In the genomic region with DNA sequence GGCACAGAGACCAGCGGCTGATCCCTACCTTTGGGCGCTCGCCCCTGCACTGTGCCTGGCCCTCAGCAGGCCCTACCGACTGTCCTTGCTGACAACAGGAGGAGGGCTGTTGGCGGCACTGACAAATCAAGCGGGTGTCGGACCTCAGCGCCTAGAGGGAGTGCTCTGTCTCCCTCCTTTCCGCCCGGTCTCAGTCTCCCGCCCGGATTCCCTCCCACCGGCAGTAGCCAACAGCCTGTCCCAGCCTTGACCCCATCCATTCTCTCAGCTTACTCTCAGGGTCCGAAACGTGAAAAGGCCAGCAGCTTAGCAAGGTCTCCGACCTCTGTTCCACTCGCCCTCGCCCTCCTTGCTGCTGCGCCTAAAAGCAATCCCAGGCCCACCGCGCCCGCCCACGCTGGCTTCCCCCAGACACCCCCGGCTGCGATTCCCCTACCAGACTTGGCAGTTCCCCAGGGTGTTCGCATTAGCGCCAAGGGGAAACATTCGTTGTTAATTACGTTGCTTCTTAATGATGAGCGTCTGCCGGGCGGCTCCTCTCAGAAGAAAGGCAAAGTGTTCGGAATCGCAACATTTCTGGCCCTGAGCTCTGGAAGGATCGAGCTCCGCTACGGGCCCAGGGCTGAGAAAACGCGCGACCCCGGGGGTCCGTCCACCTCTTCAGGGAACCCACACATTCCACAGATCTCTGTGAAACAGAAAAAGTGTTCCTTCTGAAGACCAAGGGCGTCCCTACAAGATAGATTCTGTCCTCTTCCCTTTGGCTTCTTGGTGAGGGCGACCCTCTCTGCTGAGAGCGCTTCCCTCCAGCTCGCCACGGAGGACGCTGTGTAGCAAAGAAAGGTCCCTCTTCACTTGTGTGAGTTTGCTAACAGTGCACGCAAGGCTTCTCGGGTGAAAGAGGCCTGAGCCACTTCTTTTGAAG, we compare ENCODE assay signal across 12 cellular contexts.
A peak's percentile ranks its signal among the peaks of the same experiment; 100 is the strongest.
DNase-seq lines count a peak whose midpoint lies in the region; ATAC-seq, FAIRE-seq and TF ChIP-seq lines count a peak whose summit lies in the region.
"Had no signal": no experiment of that assay in that cellular context is flagged by ENCODE, and none has a peak within 500 bp of the region (broad histone marks: within the 10 kb centered on the region; RNA-seq: fewer than 3 reads in every experiment).

No MANE protein-coding gene starts in this region.

- peak in 1 of 2 experiments; percentile 17; a peak in 1 of 4 replicates for TF ChIP-seq RAD21 in H1 (IDR thresholded peaks at IDR 0.05 in 1 of 2, conservative IDR thresholded peaks at IDR 0.05 in 1 of 2; ENCODE audit: low read depth in 2 of 2, low read length in 2 of 2)

- no peaks in the 10 kb centered on the region for H3K27me3 ChIP-seq in H9 (ENCODE audit: insufficient read depth, low read length)
- H3K27me3 ChIP-seq in H1 (replicated peaks in 1 of 4; ENCODE audit: control insufficient read depth in 3 of 4, extremely low read depth in 1 of 4, insufficient read depth in 3 of 4, low read length in 3 of 4): peaks cover 0 to 7% (median 2%) of the 10 kb centered on the region in 4 experiments; a peak in 5 of 7 replicates
- H3K27me3 ChIP-seq in spleen (replicated peaks in 1 of 7): peaks cover 0 to 22% (median 3%) of the 10 kb centered on the region in 7 donors
- H3K27me3 ChIP-seq: pancreas had no signal

- peak overlapping the region; percentile 63 to 76 for H3K4me3 Mint-ChIP-seq in H9
- no peak overlapping the region for H3K4me3 Mint-ChIP-seq in activated naive CD8-positive, alpha-beta T cell treated with anti-CD3 and anti-CD28 coated beads, Interleukin-2, amount 50 U/mL, for 24 hours

- H3K9me3 Mint-ChIP-seq in H9: peaks cover 7% of the 10 kb centered on the region in 2 experiments; a peak in 4 of 5 replicates
- peaks cover 3% of the 10 kb centered on the region for H3K9me3 Mint-ChIP-seq in activated naive CD8-positive, alpha-beta T cell treated with anti-CD3 and anti-CD28 coated beads, Interleukin-2, amount 50 U/mL, for 24 hours

- H3K18ac ChIP-seq in H9 (ENCODE audit: insufficient read length, low read depth, low read length) (peak overlapping the region; percentile 68), H1 (ENCODE audit: extremely low read depth, low read length) (peak overlapping the region; percentile 89)

- H3K4me1 Mint-ChIP-seq in H9: peaks cover 26 to 32% of the 10 kb centered on the region in 2 experiments
- no peaks in the 10 kb centered on the region for H3K4me1 Mint-ChIP-seq in activated naive CD8-positive, alpha-beta T cell treated with anti-CD3 and anti-CD28 coated beads, Interleukin-2, amount 50 U/mL, for 24 hours

- DNase-seq in H9: peak; percentile 77
- peak in 1 of 2 experiments; percentile 70 for DNase-seq in H1 (ENCODE audit: low read depth in 1 of 2, low spot score in 2 of 2)
- peak; percentile 81 for DNase-seq in kidney
- DNase-seq in spleen: peak; percentile 76
- no peak for DNase-seq in HTR-8/SVneo (ENCODE audit: insufficient read length, low spot score)
- no peak for DNase-seq in NCI-H748 treated with DMSO at 0.1 percent for 48 hours (lab: John Stamatoyannopoulos, UW)
- DNase-seq in activated naive CD8-positive, alpha-beta T cell treated with anti-CD3 and anti-CD28 coated beads, Interleukin-2, amount 50 U/mL, for 24 hours: no peak
- DNase-seq: activated T-cell treated with anti-CD3 and anti-CD28 coated beads, Interleukin-2, amount 50 U/mL, for 1 hour; cerebellar nuclear complex; NCI-H1694 had no signal

- H3K23me2 ChIP-seq in H9 (ENCODE audit: insufficient read length, low read depth, low read length, poor library complexity, severe bottlenecking) (peaks cover 7% of the 10 kb centered on the region), H1 (ENCODE audit: low read depth, low read length) (peaks cover 6% of the 10 kb centered on the region)

- no peak overlapping the region for H4K8ac ChIP-seq in H9 (replicated peaks; ENCODE audit: insufficient read length, low read depth, low read length)
- peak overlapping the region; percentile 72; the same call in 1 of the 2 replicates for H4K8ac ChIP-seq in H1 (ENCODE audit: extremely low read depth, insufficient read depth, low read length)

- H3K79me1 ChIP-seq in H9 (ENCODE audit: insufficient read depth, low read depth, low read length, poor library complexity, severe bottlenecking) (no peaks in the 10 kb centered on the region), H1 (ENCODE audit: low read depth, low read length) (no peaks in the 10 kb centered on the region)

- no peaks in the 10 kb centered on the region for H3K9me3 ChIP-seq in H9 (ENCODE audit: control insufficient read depth, low read depth, low read length)
- peaks cover 0 to 4% of the 10 kb centered on the region in 2 experiments; a peak in 1 of 4 replicates for H3K9me3 ChIP-seq in H1 (ENCODE audit: insufficient read depth in 2 of 2, low read depth in 1 of 2, low read length in 1 of 2)
- H3K9me3 ChIP-seq in kidney (ENCODE audit: control insufficient read depth in 1 of 2, low read length in 2 of 2): no peaks in the 10 kb centered on the region
- peaks cover 0 to 8% (median 4%) of the 10 kb centered on the region in 8 donors for H3K9me3 ChIP-seq in spleen
- H3K9me3 ChIP-seq: pancreas had no signal

- H2BK5ac ChIP-seq in H9 (ENCODE audit: insufficient read length, low read length) (no peak overlapping the region), H1 (ENCODE audit: low read depth, low read length) (peak overlapping the region; percentile 60; the same call in 1 of the 2 replicates)

- TF ChIP-seq CTCF in H9 (conservative IDR thresholded peaks at IDR 0.05) (no peak; the same call in 2 of the 3 replicates), H1 (IDR thresholded peaks at IDR 0.05; ENCODE audit: control extremely low read depth in 1 of 3, insufficient read depth in 1 of 3, low read depth in 1 of 3, low read length in 3 of 3) (peak in 2 of 3 experiments; percentile 8 to 29; a peak in 2 of 4 replicates), kidney (IDR thresholded peaks at IDR 0.05; ENCODE audit: borderline replicate concordance, extremely low read depth, insufficient read depth) (no peak), spleen (IDR thresholded peaks at IDR 0.05 in 8 of 11, conservative IDR thresholded peaks at IDR 0.05 in 3 of 11) (no peak)

- no peak overlapping the region for H3K4ac ChIP-seq in H9 (ENCODE audit: low read depth, low read length)
- no peak overlapping the region for H3K4ac ChIP-seq in H1 (replicated peaks; ENCODE audit: insufficient read length, low read depth, low read length)

- H2AK5ac ChIP-seq in H9 (ENCODE audit: insufficient read length, low read length) (no peak overlapping the region), H1 (ENCODE audit: low read depth, low read length) (no peak overlapping the region)

- intact Hi-C loops in kidney (cut with DNase I) (no loop called here), spleen (cut with DNase I; ENCODE audit: low total_unique reads) (no loop called here)

- H3K27ac Mint-ChIP-seq in H9: peak overlapping the region in 2 of 3 experiments; percentile 3 to 18; a peak in 2 of 7 replicates
- H3K27ac Mint-ChIP-seq in activated naive CD8-positive, alpha-beta T cell treated with anti-CD3 and anti-CD28 coated beads, Interleukin-2, amount 50 U/mL, for 24 hours: no peak overlapping the region

- H3K9ac ChIP-seq in H9 (ENCODE audit: extremely low read depth, insufficient read length, low read length) (peak overlapping the region; percentile 9), H1 (replicated peaks in 1 of 4; ENCODE audit: extremely low read depth in 1 of 4, low read depth in 3 of 4, low read length in 3 of 4) (peak overlapping the region in 2 of 4 experiments; percentile 36 to 62; a peak in 3 of 7 replicates), kidney (ENCODE audit: low read length in 2 of 2) (no peak overlapping the region)

- no peak overlapping the region for H4K5ac ChIP-seq in H9 (ENCODE audit: insufficient read length, low read depth, low read length)
- no peak overlapping the region for H4K5ac ChIP-seq in H1 (ENCODE audit: insufficient read length, low read depth, low read length)

- H3K36me3 Mint-ChIP-seq in H9 (ENCODE audit: insufficient read depth in 1 of 3, low read depth in 3 of 3): peaks cover 0 to 6% (median under 1%) of the 10 kb centered on the region in 3 experiments; a peak in 3 of 7 replicates
- H3K36me3 Mint-ChIP-seq in activated naive CD8-positive, alpha-beta T cell treated with anti-CD3 and anti-CD28 coated beads, Interleukin-2, amount 50 U/mL, for 24 hours (ENCODE audit: low read depth): no peaks in the 10 kb centered on the region

- TF ChIP-seq EP300 in H1 (IDR thresholded peaks at IDR 0.05; ENCODE audit: borderline replicate concordance in 1 of 2, low read depth in 2 of 2, low read length in 2 of 2): no peak

- H4K20me1 ChIP-seq in H9 (ENCODE audit: control insufficient read depth, insufficient read depth, insufficient read length) (no peaks in the 10 kb centered on the region), H1 (replicated peaks in 1 of 2; ENCODE audit: control insufficient read depth in 1 of 2, insufficient read depth in 2 of 2, low read length in 2 of 2) (no peaks in the 10 kb centered on the region)

- H3K4me3 ChIP-seq in H1 (ENCODE audit: extremely low read depth in 1 of 4, insufficient read depth in 2 of 4, low read depth in 3 of 4, low read length in 4 of 4): peak overlapping the region; percentile 33 to 62 (median 50)
- no peak overlapping the region for H3K4me3 ChIP-seq in kidney (ENCODE audit: low read length in 2 of 2)
- no peak overlapping the region for H3K4me3 ChIP-seq in spleen
- H3K4me3 ChIP-seq: pancreas had no signal

- H2BK15ac ChIP-seq in H9 (ENCODE audit: low read depth, low read length) (no peak overlapping the region; the same call in 1 of the 2 replicates), H1 (ENCODE audit: low read length) (peak overlapping the region; percentile 97; the same call in 1 of the 2 replicates)

- H2BK120ac ChIP-seq in H9 (ENCODE audit: low read depth, low read length, poor library complexity, severe bottlenecking): no peak overlapping the region
- H2BK120ac ChIP-seq in H1 (replicated peaks; ENCODE audit: low read depth, low read length): no peak overlapping the region

- WGBS in H9 (ENCODE audit: extremely low coverage, insufficient read length, low lambda C conversion rate): no CpG with 5 or more reads among the region's 50 CpGs
- 11% methylated on average over 47 of the region's 50 CpGs; no CpG with 5 or more reads in 1 of the 2 experiments for WGBS in H1 (ENCODE audit: extremely low coverage in 1 of 2, insufficient coverage in 1 of 2, insufficient read length in 1 of 2, insufficient replicate concordance in 2 of 2, low coverage in 1 of 2, low lambda C conversion rate in 2 of 2, missing lambda C conversion rate in 1 of 2), 2 experiments
- WGBS in spleen, 5 donors: 62 to 75% (median 66%) methylated on average over 47 to 50 of the region's 50 CpGs

- POLR2A ChIA-PET in H1 (lab: Charles Lee; ENCODE audit: partially characterized antibody): interaction anchor here (0.6 to 1.8 kb wide), 6 partner anchors 11 to 37 kb away, joined by 3 to 7 read pairs (median 4); no protein-coding TSS in a partner anchor

- H3K27me3 Mint-ChIP-seq in H9 (ENCODE audit: low read depth): peaks cover 24% of the 10 kb centered on the region
- H3K27me3 Mint-ChIP-seq in activated naive CD8-positive, alpha-beta T cell treated with anti-CD3 and anti-CD28 coated beads, Interleukin-2, amount 50 U/mL, for 24 hours: peaks cover 8% of the 10 kb centered on the region

- H3K23ac ChIP-seq in H9 (ENCODE audit: insufficient read length, low read depth, low read length): no peak overlapping the region
- H3K23ac ChIP-seq in H1 (ENCODE audit: insufficient read length): no peak overlapping the region

- H3K14ac ChIP-seq in H9 (ENCODE audit: insufficient read depth, low read length) (peak overlapping the region; percentile 50; the same call in 1 of the 2 replicates), H1 (ENCODE audit: insufficient read length) (no peak overlapping the region)

- no peak overlapping the region for H3T11ph ChIP-seq in H9 (ENCODE audit: low read length)

- TF ChIP-seq POLR2A in H1 (IDR thresholded peaks at IDR 0.05; ENCODE audit: control extremely low read depth in 1 of 2, low read depth in 2 of 2, low read length in 2 of 2): no peak
- no peak for TF ChIP-seq POLR2A in spleen (IDR thresholded peaks at IDR 0.05)

- H3K36me3 ChIP-seq in H1 (ENCODE audit: control insufficient read depth in 2 of 4, insufficient read depth in 4 of 4, low read length in 3 of 4): no peaks in the 10 kb centered on the region; a peak in 1 of 8 replicates
- no peaks in the 10 kb centered on the region for H3K36me3 ChIP-seq in kidney (ENCODE audit: control insufficient read depth in 1 of 2, insufficient read depth in 2 of 2, low read length in 2 of 2)
- no peaks in the 10 kb centered on the region for H3K36me3 ChIP-seq in spleen
- H3K36me3 ChIP-seq: pancreas had no signal

- H2BK12ac ChIP-seq in H9 (ENCODE audit: insufficient read length, low read depth, low read length) (no peak overlapping the region), H1 (ENCODE audit: low read depth, low read length) (peak overlapping the region; percentile 84)

- no peak for ATAC-seq in HG03457 (IDR thresholded peaks at IDR 0.05; ENCODE audit: unreplicated experiment)
- ATAC-seq in activated naive CD8-positive, alpha-beta T cell treated with anti-CD3 and anti-CD28 coated beads, Interleukin-2, amount 50 U/mL, for 24 hours: no peak

- H3K27ac ChIP-seq in H9 (ENCODE audit: insufficient read length, low read depth, low read length) (no peak overlapping the region), H1 (ENCODE audit: low read depth, low read length) (no peak overlapping the region), kidney (ENCODE audit: low read depth in 2 of 2, low read length in 2 of 2) (peak overlapping the region; percentile 2 to 47), spleen (peak overlapping the region in 7 of 8 donors; percentile 17 to 63 (median 54))
- H3K27ac ChIP-seq: pancreas had no signal

- H3K56ac ChIP-seq in H9 (ENCODE audit: insufficient read length, low read depth, low read length) (no peak overlapping the region), H1 (replicated peaks; ENCODE audit: insufficient read length, low read depth, low read length) (no peak overlapping the region)

- H2BK20ac ChIP-seq in H9 (ENCODE audit: low read depth, low read length, poor library complexity, severe bottlenecking): no peak overlapping the region
- H2BK20ac ChIP-seq in H1 (ENCODE audit: low read length): peak overlapping the region; percentile 92; the same call in 1 of the 2 replicates

- no peaks in the 10 kb centered on the region for H3K79me2 ChIP-seq in H9 (ENCODE audit: insufficient read depth, low read length)
- H3K79me2 ChIP-seq in H1 (ENCODE audit: control insufficient read depth in 1 of 2, insufficient read depth in 2 of 2, low read length in 2 of 2): no peaks in the 10 kb centered on the region

- H3K4me1 ChIP-seq in H9 (ENCODE audit: insufficient read depth, low read length): peaks cover 4% of the 10 kb centered on the region; the same call in 1 of the 2 replicates
- H3K4me1 ChIP-seq in H1 (replicated peaks in 1 of 4; ENCODE audit: control insufficient read depth in 3 of 4, insufficient read depth in 4 of 4, low read length in 3 of 4): peaks cover 7 to 21% (median 15%) of the 10 kb centered on the region in 4 experiments
- H3K4me1 ChIP-seq in kidney (ENCODE audit: control insufficient read depth in 1 of 2, insufficient read depth in 1 of 2, low read depth in 1 of 2, low read length in 2 of 2): no peaks in the 10 kb centered on the region
- peaks cover 0 to 13% (median 0%) of the 10 kb centered on the region in 6 donors for H3K4me1 ChIP-seq in spleen
- H3K4me1 ChIP-seq: pancreas had no signal

- CTCF ChIA-PET in H1 (lab: Charles Lee; ENCODE audit: partially characterized antibody): interaction anchor here (0.8 to 2.5 kb wide), 12 partner anchors 10 to 425 kb away, joined by 3 to 15 read pairs (median 4); no protein-coding TSS in a partner anchor

- H3K4me2 ChIP-seq in H9 (ENCODE audit: insufficient read depth, insufficient read length, low read length) (peak overlapping the region; percentile 72), H1 (ENCODE audit: insufficient read depth in 1 of 2, low read depth in 2 of 2, low read length in 2 of 2) (peak overlapping the region; percentile 80 to 87)

- H2AFZ ChIP-seq in H9 (ENCODE audit: low read length): no peak overlapping the region
- H2AFZ ChIP-seq in H1 (ENCODE audit: low read length): peak overlapping the region; percentile 96

- FAIRE-seq in H1 (lab: Jason Lieb, UNC) (no peak), kidney (lab: Jason Lieb, UNC) (no peak), HTR-8/SVneo (lab: Jason Lieb, UNC) (no peak)
- FAIRE-seq: pancreas had no signal

- H4K91ac ChIP-seq in H9 (ENCODE audit: insufficient read length, low read depth, low read length) (no peak overlapping the region), H1 (replicated peaks; ENCODE audit: insufficient read length, low read length) (peak overlapping the region; percentile 26)

Comparison
In these comparisons a context has a peak if more than half of its experiments do, and no peak if none do; other contexts are left out.
1. DNase-seq: peak in H9 (single experiment), kidney (single experiment) and spleen (single experiment); none in HTR-8/SVneo (single experiment), NCI-H748 treated with DMSO at 0.1 percent for 48 hours (single experiment) and activated naive CD8-positive, alpha-beta T cell treated with anti-CD3 and anti-CD28 coated beads, Interleukin-2, amount 50 U/mL, for 24 hours (single experiment).
2. H3K27ac ChIP-seq: peak in kidney (2 of 2) and spleen (7 of 8); none in H9 (single experiment) and H1 (single experiment).
3. CTCF ChIP-seq: peak in H1 (2 of 3); none in H9 (single experiment), kidney (single experiment) and spleen (0 of 11).
4. H3K4me3 ChIP-seq: peak in H1 (4 of 4); none in kidney (0 of 2) and spleen (0 of 8).